Comparison of ENCODE assay signal across 22 cellular contexts in the genomic region with DNA sequence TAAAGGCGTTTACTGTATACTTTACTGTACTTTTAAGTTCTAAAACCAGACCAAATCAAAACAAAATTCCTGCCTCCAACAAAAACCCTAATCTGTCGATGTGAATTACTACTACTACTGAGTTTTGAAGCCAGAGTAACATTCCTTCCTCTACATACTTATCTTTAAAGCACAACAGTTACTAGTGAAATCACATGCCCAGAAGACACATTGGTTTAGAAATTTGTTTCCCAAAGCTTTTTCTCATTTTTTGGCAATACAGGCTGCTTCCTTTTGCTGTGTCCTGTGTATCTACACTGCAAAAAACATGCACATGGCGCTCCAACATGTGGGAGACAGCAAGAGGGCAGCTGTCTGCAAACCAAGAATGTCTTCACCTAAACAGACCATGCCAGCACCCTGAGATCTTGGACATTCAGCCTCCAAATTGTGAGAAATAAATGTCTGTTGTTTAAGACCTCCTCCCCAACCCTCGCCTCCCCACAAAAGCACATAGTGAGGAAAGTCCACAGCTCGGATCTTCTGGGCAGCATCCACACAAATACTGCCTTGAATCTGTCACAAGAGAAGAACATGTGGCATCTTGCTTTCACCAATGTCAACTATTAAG. TPM values are rescaled to one million over a fixed set of nuclear protein-coding genes. Genes with fewer than 3 reads are reported as not detected.
A peak's percentile ranks its signal among the peaks of the same experiment; 100 is the strongest.
DNase-seq lines count a peak whose midpoint lies in the region; ATAC-seq and TF ChIP-seq lines count a peak whose summit lies in the region.
"Had no signal": no experiment of that assay in that cellular context is flagged by ENCODE, and none has a peak within 500 bp of the region (broad histone marks: within the 10 kb centered on the region; RNA-seq: fewer than 3 reads in every experiment).

No MANE protein-coding gene starts in this region.

- H3K27ac Mint-ChIP-seq in GM23338 (no peak overlapping the region), endodermal cell (peak overlapping the region; percentile 13), nephron (peak overlapping the region; percentile 54 to 93 (median 76))
- H3K27ac Mint-ChIP-seq: CD8-positive, alpha-beta T cell had no signal

- H3K27me3 ChIP-seq in GM23338 (ENCODE audit: insufficient read depth) (no peaks in the 10 kb centered on the region), endodermal cell (ENCODE audit: control insufficient read depth, insufficient read depth, low read length, poor library complexity, severe bottlenecking) (no peaks in the 10 kb centered on the region), sigmoid colon (no peaks in the 10 kb centered on the region)
- H3K27me3 ChIP-seq: BLaER1 treated with 17β-estradiol and CSF1 and Interleukin-3, amounts not matched to agents 10 nM and 100 nM; MG63 had no signal

- POLR2A ChIA-PET in AG04449 (lab: Yijun Ruan, JAX), result no interaction called here

- H2AFZ ChIP-seq in GM23338, result no peak overlapping the region

- H3K4me1 ChIP-seq in GM23338 (ENCODE audit: insufficient read depth) (peaks cover 29% of the 10 kb centered on the region), endodermal cell (ENCODE audit: control insufficient read depth, insufficient read depth, low read length) (no peaks in the 10 kb centered on the region), sigmoid colon (peaks cover 0 to 8% (median 3%) of the 10 kb centered on the region in 4 donors)

- H3F3A ChIP-seq in GM23338 (replicated peaks; ENCODE audit: low read depth), result 0 out of 2 replicates have a peak, but pooled peaks cover 3% of the 10 kb centered on the region

- H3K4me1 Mint-ChIP-seq in GM23338, result peaks cover 35% of the 10 kb centered on the region
- H3K4me1 Mint-ChIP-seq in endodermal cell, result peaks cover 12% of the 10 kb centered on the region
- H3K4me1 Mint-ChIP-seq in nephron, result peaks cover 36% of the 10 kb centered on the region

- H4K20me1 ChIP-seq in GM23338 (replicated peaks; ENCODE audit: insufficient read depth), result peaks cover 10% of the 10 kb centered on the region

- CTCF ChIA-PET in AG04449 (lab: Yijun Ruan, JAX), result interaction anchor here (0.8 kb wide), 1 partner anchor 21 kb away, joined by 3 read pairs; no protein-coding TSS in a partner anchor

- H3K79me2 ChIP-seq in GM23338 (replicated peaks; ENCODE audit: insufficient read depth), result peaks cover 20% of the 10 kb centered on the region

- intact Hi-C loops in sigmoid colon (cut with DNase I), result no loop called here

- H3K36me3 ChIP-seq in GM23338 (ENCODE audit: insufficient read depth) (peaks cover 10% of the 10 kb centered on the region; the same call in 1 of the 2 replicates), endodermal cell (ENCODE audit: control insufficient read depth, insufficient read depth, low read length) (peaks cover 64% of the 10 kb centered on the region), sigmoid colon (peaks cover 4 to 86% (median 34%) of the 10 kb centered on the region in 4 donors)

- H3K9me3 Mint-ChIP-seq in GM23338, result no peaks in the 10 kb centered on the region
- H3K9me3 Mint-ChIP-seq in endodermal cell, result no peaks in the 10 kb centered on the region
- no peaks in the 10 kb centered on the region for H3K9me3 Mint-ChIP-seq in nephron
- H3K9me3 Mint-ChIP-seq: CD8-positive, alpha-beta T cell had no signal

- DNase-seq in AG04449 (ENCODE audit: low read depth, low spot score), result peak; percentile 24
- no peak for DNase-seq in GM23338 (ENCODE audit: low spot score)
- DNase-seq in endodermal cell, result peak; percentile 11
- DNase-seq in anterior cingulate cortex (lab: John Stamatoyannopoulos, UW), result no peak
- no peak for DNase-seq in sigmoid colon
- DNase-seq: Calu3; CD8-positive, alpha-beta T cell; GF-D8; Kasumi-1; MG63; NCI-H1048; NCI-H1436 treated with DMSO at 0.1 percent for 48 hours; NCI-H2029; NCI-H345; NCI-H524 treated with DMSO at 0.1 percent for 48 hours; PC-3; RPMI8226; SIG-M5 had no signal

- H3K4me2 ChIP-seq in GM23338, result no peak overlapping the region
- H3K4me2 ChIP-seq: BLaER1 treated with 17β-estradiol and CSF1 and Interleukin-3, amounts not matched to agents 10 nM and 100 nM had no signal

- no peaks in the 10 kb centered on the region for H3K9me2 ChIP-seq in GM23338 (ENCODE audit: insufficient read depth)

- H3K4me3 Mint-ChIP-seq in GM23338 (no peak overlapping the region), endodermal cell (no peak overlapping the region), nephron (no peak overlapping the region)
- H3K4me3 Mint-ChIP-seq: CD8-positive, alpha-beta T cell had no signal

- ATAC-seq in GM23338, result no peak
- ATAC-seq in GM21825 (IDR thresholded peaks at IDR 0.05; ENCODE audit: unreplicated experiment), result no peak
- no peak for ATAC-seq in HG02642 (IDR thresholded peaks at IDR 0.05; ENCODE audit: poor library complexity, unreplicated experiment)
- ATAC-seq: CD8-positive, alpha-beta T cell; PC-3 had no signal

- no peak overlapping the region for H3K4me3 ChIP-seq in AG04449 (ENCODE audit: low read depth, low read length)
- H3K4me3 ChIP-seq in GM23338, result no peak overlapping the region
- H3K4me3 ChIP-seq in endodermal cell (ENCODE audit: low read length), result no peak overlapping the region
- no peak overlapping the region for H3K4me3 ChIP-seq in sigmoid colon
- H3K4me3 ChIP-seq: BLaER1 treated with 17β-estradiol and CSF1 and Interleukin-3, amounts not matched to agents 10 nM and 100 nM; MG63 had no signal

- no peak for TF ChIP-seq CTCF in AG04449 (IDR thresholded peaks at IDR 0.05; ENCODE audit: insufficient read depth, low read length, missing control alignments)
- no peak for TF ChIP-seq CTCF in GM23338 (conservative IDR thresholded peaks at IDR 0.05; ENCODE audit: low read depth in 2 of 2)
- TF ChIP-seq CTCF in endodermal cell (conservative IDR thresholded peaks at IDR 0.05), result no peak
- TF ChIP-seq CTCF in nephron (IDR thresholded peaks at IDR 0.05; ENCODE audit: unreplicated experiment in 3 of 3), result no peak
- no peak for TF ChIP-seq CTCF in sigmoid colon (IDR thresholded peaks at IDR 0.05)

- peak overlapping the region; percentile 17; the same call in 1 of the 2 replicates for H3K27ac ChIP-seq in GM23338 (ENCODE audit: low read depth)
- H3K27ac ChIP-seq in endodermal cell (ENCODE audit: low read depth, low read length), result no peak overlapping the region
- no peak overlapping the region for H3K27ac ChIP-seq in sigmoid colon
- H3K27ac ChIP-seq: BLaER1 treated with 17β-estradiol and CSF1 and Interleukin-3, amounts not matched to agents 10 nM and 100 nM had no signal

- 94 to 100% methylated on average over 4 to 5 of the region's 5 CpGs for WGBS in endodermal cell (ENCODE audit: insufficient coverage in 1 of 2, insufficient read length in 1 of 2), 2 experiments
- 87 to 92% methylated on average over 5 of the region's 5 CpGs for WGBS in sigmoid colon, 2 donors

- no peak for TF ChIP-seq EP300 in sigmoid colon (IDR thresholded peaks at IDR 0.05)

- peaks cover 2% of the 10 kb centered on the region for H3K27me3 Mint-ChIP-seq in GM23338 (ENCODE audit: insufficient read depth, low read depth, poor library complexity)
- no peaks in the 10 kb centered on the region for H3K27me3 Mint-ChIP-seq in endodermal cell (ENCODE audit: insufficient read depth)
- no peaks in the 10 kb centered on the region for H3K27me3 Mint-ChIP-seq in nephron (ENCODE audit: low read depth)

- no peak overlapping the region for H3K9ac ChIP-seq in endodermal cell (ENCODE audit: extremely low read depth, low read length, poor library complexity, severe bottlenecking)
- H3K9ac ChIP-seq: BLaER1 treated with 17β-estradiol and CSF1 and Interleukin-3, amounts not matched to agents 10 nM and 100 nM had no signal

- TF ChIP-seq POLR2A in sigmoid colon (IDR thresholded peaks at IDR 0.05), result no peak

- H3K9me3 ChIP-seq in endodermal cell (ENCODE audit: control insufficient read depth, low read length) (no peaks in the 10 kb centered on the region), sigmoid colon (no peaks in the 10 kb centered on the region)
- H3K9me3 ChIP-seq: BLaER1 treated with 17β-estradiol and CSF1 and Interleukin-3, amounts not matched to agents 10 nM and 100 nM; MG63 had no signal

- H3K36me3 Mint-ChIP-seq in GM23338 (ENCODE audit: low read depth) (peaks cover 21% of the 10 kb centered on the region), endodermal cell (ENCODE audit: low read depth) (peaks cover 46% of the 10 kb centered on the region), nephron (ENCODE audit: low read depth) (peaks cover 66% of the 10 kb centered on the region)

TF ChIP-seq in GM23338, 12 proteins besides CTCF, POLR2A, EP300 and RAD21 (continues in another document):
- TF ChIP-seq JUNB (IDR thresholded peaks at IDR 0.05; ENCODE audit: unreplicated experiment), result no peak

RNA-seq across cellular contexts. Expression of a gene that starts 21.1 kb away (rescaled TPM):
- total RNA-seq in GM23338 (2014; rRNA removed; shearing (Covaris generic)), result 68.0 and 76.2 TPM in 2 replicates
- polyA plus RNA-seq in GM23338 (2016; fragmentation: Nextera tagmentation; extraction: Ambion mirVana) (35.7 and 40.7 TPM in 2 replicates), sigmoid colon (10 to 100 TPM; 34.6 to 54.7 (median 53.6) TPM)
- total RNA-seq in endodermal cell (10 to 100 TPM; 57.8 to 68.1 TPM), sigmoid colon (100 to 1,000 TPM; 130 to 164 (median 152) TPM)
- 41.3 TPM for polyA plus RNA-seq in endodermal cell (2013, experiment 1 of 2)
- 38.5 TPM for polyA plus RNA-seq in endodermal cell (2013, experiment 2 of 2)

RNA-seq across cellular contexts. Expression of a gene that starts 21.6 kb away (rescaled TPM):
- 54.0 and 63.4 TPM in 2 replicates for total RNA-seq in GM23338 (2014; rRNA removed; shearing (Covaris generic))
- polyA plus RNA-seq in GM23338 (2016; fragmentation: Nextera tagmentation; extraction: Ambion mirVana), result 57.8 and 60.6 TPM in 2 replicates
- total RNA-seq in endodermal cell, result 10 to 100 TPM; 71.5 to 77.1 TPM
- polyA plus RNA-seq in endodermal cell (2013, experiment 1 of 2), result 62.9 TPM
- polyA plus RNA-seq in endodermal cell (2013, experiment 2 of 2), result 60.4 TPM
- 10 to 100 TPM; 13.2 to 20.5 (median 18.4) TPM for total RNA-seq in sigmoid colon
- polyA plus RNA-seq in sigmoid colon, result 10 to 100 TPM; 14.4 to 25.9 (median 17.6) TPM

Comparison
In these comparisons a context has a peak if more than half of its experiments do, and no peak if none do; other contexts are left out.
1. DNase-seq: peak in AG04449 (single experiment) and endodermal cell (single experiment); none in GM23338 (single experiment), anterior cingulate cortex (0 of 58) and sigmoid colon (single experiment).